ENCODE assay signal across 10 cellular contexts in the genomic region with DNA sequence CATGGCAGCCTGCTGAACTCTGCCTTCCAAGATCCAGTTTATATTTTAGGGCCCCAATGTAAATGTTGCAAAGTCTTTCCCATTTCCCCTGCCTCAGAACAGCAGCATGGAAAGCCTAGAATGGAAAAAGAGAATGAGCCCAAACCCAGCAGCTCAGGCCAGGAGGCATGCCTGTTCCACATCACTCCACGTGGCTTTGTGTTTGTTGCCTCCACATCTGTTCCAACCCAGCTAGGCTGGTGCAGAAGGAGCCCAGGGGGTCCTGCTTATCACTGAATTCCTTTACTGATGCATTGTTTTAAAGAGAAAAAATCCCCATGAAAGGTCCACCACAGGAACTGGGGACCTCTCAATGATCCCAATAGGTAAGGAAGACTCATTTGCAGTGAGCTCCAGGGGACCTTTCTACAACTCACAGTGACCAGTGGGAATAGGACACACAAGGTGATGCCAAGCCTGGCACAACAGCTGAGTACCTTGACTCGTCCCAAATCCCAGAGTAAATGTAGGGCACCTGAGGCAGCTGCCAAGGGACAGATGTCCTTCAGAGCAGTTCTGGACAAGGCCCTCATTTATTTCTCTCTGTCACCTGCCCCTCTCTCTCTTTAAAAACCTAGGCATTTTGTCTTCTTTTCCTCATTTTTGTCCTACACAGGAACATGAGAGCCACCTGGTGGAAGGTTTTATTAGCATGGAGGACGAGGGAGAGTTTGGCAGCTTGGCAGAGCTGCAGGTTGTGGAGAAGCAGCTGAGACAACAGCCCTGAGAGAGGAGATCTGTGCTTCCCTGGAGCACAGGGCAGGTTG. TPM values are rescaled to one million over a fixed set of nuclear protein-coding genes. Genes with fewer than 3 reads are reported as not detected.
A peak's percentile ranks its signal among the peaks of the same experiment; 100 is the strongest.
DNase-seq lines count a peak whose midpoint lies in the region; ATAC-seq, FAIRE-seq and TF ChIP-seq lines count a peak whose summit lies in the region.
"Had no signal": no experiment of that assay in that cellular context is flagged by ENCODE, and none has a peak within 500 bp of the region (broad histone marks: within the 10 kb centered on the region; RNA-seq: fewer than 3 reads in every experiment).

No MANE protein-coding gene starts in this region.

- no peak for FAIRE-seq in RCC 7860 (lab: Jason Lieb, UNC)
- FAIRE-seq: islet of Langerhans, TTC549 had no signal

- no peaks in the 10 kb centered on the region for H3K36me3 ChIP-seq in body of pancreas (replicated peaks in 1 of 2; ENCODE audit: insufficient read depth in 1 of 2, low read depth in 2 of 2)

- TF ChIP-seq POLR2A in body of pancreas (IDR thresholded peaks at IDR 0.05) = no peak

- peak; percentile 17 for DNase-seq in NCI-H82 (lab: John Stamatoyannopoulos, UW)
- no peak for DNase-seq in NCI-H82 treated with DMSO at 0.1 percent for 48 hours (lab: John Stamatoyannopoulos, UW; ENCODE audit: unreplicated experiment)
- DNase-seq in Kasumi-1 (lab: John Stamatoyannopoulos, UW) = peak; percentile 51 to 60
- DNase-seq in body of pancreas = peak; percentile 65 to 76 (median 70)
- peak; percentile 14 for DNase-seq in mucosa of gallbladder (ENCODE audit: low spot score)
- no peak for DNase-seq in RCC 7860 (ENCODE audit: low spot score)

- no peaks in the 10 kb centered on the region for H3K27me3 ChIP-seq in body of pancreas

- no peak overlapping the region for H3K4me3 ChIP-seq in body of pancreas

- peaks cover 0 to 17% (median 0%) of the 10 kb centered on the region in 3 donors for H3K9me3 ChIP-seq in body of pancreas

- no peak overlapping the region for H3K27ac ChIP-seq in body of pancreas

- 2 to 4% methylated on average over 3 of the region's 3 CpGs for WGBS in body of pancreas, 2 donors

- intact Hi-C loops in body of pancreas (cut with DNase I) = no loop called here

- peak; percentile 81 for ATAC-seq in body of pancreas
- no peak for ATAC-seq in GM21447 (IDR thresholded peaks at IDR 0.05; ENCODE audit: unreplicated experiment)
- no peak for ATAC-seq in HG03039 (IDR thresholded peaks at IDR 0.05; ENCODE audit: unreplicated experiment)

- peaks cover 5% of the 10 kb centered on the region for H3K4me1 ChIP-seq in body of pancreas

- peak; percentile 29 to 80 (median 77) for TF ChIP-seq CTCF in body of pancreas (IDR thresholded peaks at IDR 0.05)

RNA-seq across cellular contexts. Expression of gene ADAMTS17, which starts 41.7 kb away (rescaled TPM):
- total RNA-seq in body of pancreas (10 to 100 TPM; 24.6 to 26.0 TPM), mucosa of gallbladder (3.6 TPM)

Comparison
In these comparisons a context has a peak if more than half of its experiments do, and no peak if none do; other contexts are left out.
1. DNase-seq: peak in NCI-H82 (single experiment), Kasumi-1 (2 of 2), body of pancreas (4 of 4) and mucosa of gallbladder (single experiment); none in NCI-H82 treated with DMSO at 0.1 percent for 48 hours (single experiment) and RCC 7860 (single experiment).